Comparison of ENCODE assay signal across 8 cellular contexts in genomic region chr1:28507646-28508434, GRCh38. TPM values are rescaled to one million over a fixed set of nuclear protein-coding genes. Genes with fewer than 3 reads are reported as not detected.
DNase-seq lines count a peak whose midpoint lies in the region; ATAC-seq and TF ChIP-seq lines count a peak whose summit lies in the region.

No MANE protein-coding gene starts in this region.

- H2AFZ ChIP-seq in SK-N-SH (ENCODE audit: low read depth), result no peak overlapping the region

- H3K9ac ChIP-seq in SK-N-SH, result peak overlapping the region; percentile 99
- H3K9ac ChIP-seq in iPS-18a (ENCODE audit: low read length), result peak overlapping the region; percentile 93

- no peak for TF ChIP-seq CTCF in SK-N-SH (IDR thresholded peaks at IDR 0.05)

- no peaks in the 10 kb centered on the region for H3K9me3 ChIP-seq in SK-N-SH
- H3K9me3 ChIP-seq in iPS-18a (ENCODE audit: control insufficient read depth, low read depth, low read length), result no peaks in the 10 kb centered on the region

- no peak for TF ChIP-seq EP300 in SK-N-SH (IDR thresholded peaks at IDR 0.05; ENCODE audit: borderline replicate concordance in 1 of 2, low read depth in 1 of 2, low read length in 1 of 2)

- no peak for TF ChIP-seq RAD21 in SK-N-SH (IDR thresholded peaks at IDR 0.05; ENCODE audit: low read length)

- no peaks in the 10 kb centered on the region for H3K9me2 ChIP-seq in SK-N-SH

- H3K4me1 ChIP-seq in SK-N-SH (ENCODE audit: control insufficient read depth in 1 of 2, insufficient read depth in 2 of 2, low read depth in 1 of 2, low read length in 1 of 2) (peaks cover 18 to 20% of the 10 kb centered on the region in 2 experiments; a peak in 3 of 4 replicates), iPS-18a (ENCODE audit: control insufficient read depth, low read depth, low read length) (peaks cover 19% of the 10 kb centered on the region)

- peaks cover 64% of the 10 kb centered on the region for H4K20me1 ChIP-seq in SK-N-SH (ENCODE audit: insufficient read depth)

- H3K4me3 Mint-ChIP-seq in activated CD8-positive, alpha-beta T cell treated with anti-CD3 and anti-CD28 coated beads, Interleukin-2, amount 10 ng/mL, durations not matched to agents 7 days and 5 days, result peak overlapping the region; percentile 97

- H3K4me3 ChIP-seq in SK-N-SH (ENCODE audit: low read depth in 2 of 2, low read length in 1 of 2) (peak overlapping the region; percentile 70 to 98), iPS-18a (ENCODE audit: low read length) (peak overlapping the region; percentile 65)

- H3K36me3 Mint-ChIP-seq in activated CD8-positive, alpha-beta T cell treated with anti-CD3 and anti-CD28 coated beads, Interleukin-2, amount 10 ng/mL, durations not matched to agents 7 days and 5 days (ENCODE audit: low read depth), result peaks cover 67% of the 10 kb centered on the region

- H3K79me2 ChIP-seq in SK-N-SH (ENCODE audit: insufficient read depth), result peaks cover 50% of the 10 kb centered on the region

- peak overlapping the region; percentile 88 for H3K4me2 ChIP-seq in SK-N-SH

- peak overlapping the region; percentile 97 for H3K27ac Mint-ChIP-seq in activated CD8-positive, alpha-beta T cell treated with anti-CD3 and anti-CD28 coated beads, Interleukin-2, amount 10 ng/mL, durations not matched to agents 7 days and 5 days

- H3K27me3 Mint-ChIP-seq in activated CD8-positive, alpha-beta T cell treated with anti-CD3 and anti-CD28 coated beads, Interleukin-2, amount 10 ng/mL, durations not matched to agents 7 days and 5 days (ENCODE audit: low read depth), result no peaks in the 10 kb centered on the region

- ATAC-seq in SK-N-SH treated with all-trans-retinoic acid at 6 μM for 48 hours, result no peak
- ATAC-seq in activated CD8-positive, alpha-beta T cell treated with anti-CD3 and anti-CD28 coated beads, Interleukin-2, amount 10 ng/mL, durations not matched to agents 7 days and 5 days, result no peak
- ATAC-seq in stimulated activated naive CD8-positive, alpha-beta T cell treated with anti-CD3 and anti-CD28 coated beads, Interleukin-15, Interleukin-2, amounts not matched to agents 100 U/mL and 50 U/mL, for 24 hours, result no peak
- ATAC-seq in HG03460 (IDR thresholded peaks at IDR 0.05; ENCODE audit: unreplicated experiment), result no peak
- no peak for ATAC-seq in HG02759 (IDR thresholded peaks at IDR 0.05; ENCODE audit: unreplicated experiment)

- CTCF ChIA-PET in SK-N-SH (lab: Yijun Ruan, JAX), result interaction anchor here (1.1 to 2.4 kb wide), 5 partner anchors 74 to 229 kb away, joined by 3 to 11 read pairs (median 5); partner anchors contain the start of gene YTHDF2
- CTCF ChIA-PET in activated CD8-positive, alpha-beta T cell treated with anti-CD3 and anti-CD28 coated beads, Interleukin-2, amount 10 ng/mL, durations not matched to agents 7 days and 5 days (lab: Charles Lee), result interaction anchor here (0.8 to 3.7 kb wide), 11 partner anchors 10 to 262 kb away, joined by 3 to 27 read pairs (median 4); no protein-coding TSS in a partner anchor

- H3K27me3 ChIP-seq in SK-N-SH (ENCODE audit: insufficient read depth) (no peaks in the 10 kb centered on the region), iPS-18a (ENCODE audit: control insufficient read depth, insufficient read depth, low read length) (no peaks in the 10 kb centered on the region)

- POLR2A ChIA-PET in SK-N-SH (lab: Yijun Ruan, JAX), result interaction anchor here (0.6 to 2.7 kb wide), 9 partner anchors 10 to 259 kb away, joined by 3 to 9 read pairs (median 4); partner anchors contain the start of genes MED18 and RNU11
- POLR2A ChIA-PET in activated CD8-positive, alpha-beta T cell treated with anti-CD3 and anti-CD28 coated beads, Interleukin-2, amount 10 ng/mL, durations not matched to agents 7 days and 5 days (lab: Charles Lee), result interaction anchor here (0.9 to 7.0 kb wide), 11 partner anchors 7 to 252 kb away, joined by 3 to 97 read pairs (median 4); partner anchors contain the start of genes MED18, RNU11, TAF12 and TRNAU1AP

- H3K36me3 ChIP-seq in SK-N-SH (replicated peaks in 1 of 2; ENCODE audit: control insufficient read depth in 1 of 2, insufficient read depth in 2 of 2, low read length in 1 of 2), result peaks cover 44 to 65% of the 10 kb centered on the region in 2 experiments
- peaks cover 60% of the 10 kb centered on the region for H3K36me3 ChIP-seq in iPS-18a (ENCODE audit: control insufficient read depth, low read depth, low read length)

- WGBS in SK-N-SH (ENCODE audit: low lambda C conversion rate), result under 1% methylated on average over 10 of the region's 10 CpGs

- H3K9me3 Mint-ChIP-seq in activated CD8-positive, alpha-beta T cell treated with anti-CD3 and anti-CD28 coated beads, Interleukin-2, amount 10 ng/mL, durations not matched to agents 7 days and 5 days (ENCODE audit: insufficient read depth), result no peaks in the 10 kb centered on the region

- H3K4me1 Mint-ChIP-seq in activated CD8-positive, alpha-beta T cell treated with anti-CD3 and anti-CD28 coated beads, Interleukin-2, amount 10 ng/mL, durations not matched to agents 7 days and 5 days (ENCODE audit: low read depth), result peaks cover 47% of the 10 kb centered on the region

- peaks cover 73% of the 10 kb centered on the region for H3F3A ChIP-seq in SK-N-SH (replicated peaks; ENCODE audit: insufficient read depth)

- H3K27ac ChIP-seq in SK-N-SH (ENCODE audit: low read depth in 2 of 2, low read length in 1 of 2), result peak overlapping the region; percentile 75 to 90
- peak overlapping the region; percentile 89 for H3K27ac ChIP-seq in iPS-18a (ENCODE audit: low read length)

- DNase-seq in SK-N-SH, result no peak
- DNase-seq in activated CD8-positive, alpha-beta T cell treated with anti-CD3 and anti-CD28 coated beads, Interleukin-2, amount 10 ng/mL, durations not matched to agents 7 days and 5 days, result no peak
- peak; percentile 18 for DNase-seq in stimulated activated naive CD8-positive, alpha-beta T cell treated with anti-CD3 and anti-CD28 coated beads, Interleukin-15, Interleukin-2, amounts not matched to agents 100 U/mL and 50 U/mL, for 24 hours
- DNase-seq in DMS79 (lab: John Stamatoyannopoulos, UW), result no peak

TF ChIP-seq in SK-N-SH, 30 proteins besides CTCF, POLR2A, EP300 and RAD21:
- no peak for TF ChIP-seq FOXJ3 (CRISPR knock-in tag; IDR thresholded peaks at IDR 0.05)
- no peak for TF ChIP-seq TCF12 (IDR thresholded peaks at IDR 0.05)
- TF ChIP-seq YY1 (IDR thresholded peaks at IDR 0.05; ENCODE audit: low read depth), result no peak
- no peak for TF ChIP-seq FOXM1 (IDR thresholded peaks at IDR 0.05; ENCODE audit: low read depth)
- peak; percentile 8; the same call in 1 of the 2 replicates for TF ChIP-seq MXI1 (IDR thresholded peaks at IDR 0.05; ENCODE audit: low read depth, low read length)
- TF ChIP-seq POLR2AphosphoS5 (IDR thresholded peaks at IDR 0.05; ENCODE audit: low read depth, low read length), result 0 out of 2 replicates have a peak, but pooled peaks have one; percentile 18

TF ChIP-seq in SK-N-SH treated with all-trans-retinoic acid at 6 μM for 48 hours, 23 proteins besides CTCF, POLR2A, EP300 and RAD21 (continues in another document):
- TF ChIP-seq CSDC2 (CRISPR knock-in tag; IDR thresholded peaks at IDR 0.05), result no peak
- TF ChIP-seq TOX (CRISPR knock-in tag; IDR thresholded peaks at IDR 0.05; ENCODE audit: borderline replicate concordance), result no peak
- no peak for TF ChIP-seq PATZ1 (CRISPR knock-in tag; IDR thresholded peaks at IDR 0.05; ENCODE audit: borderline replicate concordance)
- no peak for TF ChIP-seq ZFP3 (CRISPR knock-in tag; IDR thresholded peaks at IDR 0.05)
- TF ChIP-seq BACH2 (CRISPR knock-in tag; IDR thresholded peaks at IDR 0.05; ENCODE audit: borderline replicate concordance), result no peak
- TF ChIP-seq TCF4 (CRISPR knock-in tag; IDR thresholded peaks at IDR 0.05; ENCODE audit: borderline replicate concordance), result no peak; the same call in 1 of the 2 replicates
- TF ChIP-seq ZNF8 (CRISPR knock-in tag; IDR thresholded peaks at IDR 0.05), result no peak
- TF ChIP-seq GLIS3 (CRISPR knock-in tag; IDR thresholded peaks at IDR 0.05), result no peak

RNA-seq across cellular contexts. Expression of gene RCC1, which starts 2.0 kb away (rescaled TPM):
- polyA plus RNA-seq in SK-N-SH (2012; rRNA removed), result 56.2 and 61.0 TPM in 2 replicates
- polyA plus RNA-seq in SK-N-SH (2012; cell fraction: cytosol; rRNA removed), result 37.6 and 56.7 TPM in 2 replicates
- polyA plus RNA-seq in SK-N-SH (2012; cell fraction: nucleus; rRNA removed), result 51.9 and 53.7 TPM in 2 replicates
- total RNA-seq in activated CD8-positive, alpha-beta T cell treated with anti-CD3 and anti-CD28 coated beads, Interleukin-2, amount 10 ng/mL, durations not matched to agents 7 days and 5 days, result 10 to 100 TPM; 80.7 to 85.3 TPM

RNA-seq across cellular contexts. Expression of gene TRNAU1AP, which starts 45.0 kb away (rescaled TPM):
- 25.8 and 31.2 TPM in 2 replicates for polyA plus RNA-seq in SK-N-SH (2012; rRNA removed)
- polyA plus RNA-seq in SK-N-SH (2012; cell fraction: cytosol; rRNA removed), result 26.7 and 28.3 TPM in 2 replicates
- polyA plus RNA-seq in SK-N-SH (2012; cell fraction: nucleus; rRNA removed), result 32.6 and 44.8 TPM in 2 replicates
- 10 to 100 TPM; 73.2 to 77.7 TPM for total RNA-seq in activated CD8-positive, alpha-beta T cell treated with anti-CD3 and anti-CD28 coated beads, Interleukin-2, amount 10 ng/mL, durations not matched to agents 7 days and 5 days
